16 cellular contexts compared by ENCODE assay signal in genomic region chr5:124913329-124913653, GRCh38.
DNase-seq lines count a peak whose midpoint lies in the region; TF ChIP-seq lines count a peak whose summit lies in the region.
"Had no signal": no experiment of that assay in that cellular context is flagged by ENCODE, and none has a peak within 500 bp of the region (broad histone marks: within the 10 kb centered on the region; RNA-seq: fewer than 3 reads in every experiment).

No MANE protein-coding gene starts in this region.

- no peaks in the 10 kb centered on the region for H4K20me1 ChIP-seq in BLaER1 treated with 17β-estradiol and CSF1 and Interleukin-3, amounts not matched to agents 10 nM and 100 nM

- H3K27ac Mint-ChIP-seq in mesothelial cell of epicardium = no peak overlapping the region
- H3K27ac Mint-ChIP-seq: CD8-positive, alpha-beta T cell; HFFc6 had no signal

- H3K4me3 Mint-ChIP-seq in mesothelial cell of epicardium = no peak overlapping the region
- H3K4me3 Mint-ChIP-seq: CD8-positive, alpha-beta T cell; HFFc6 had no signal

- no peaks in the 10 kb centered on the region for H3K27me3 Mint-ChIP-seq in mesothelial cell of epicardium (ENCODE audit: low read depth)

- no peak overlapping the region for H3K23ac ChIP-seq in mesenchymal stem cell (ENCODE audit: low read length in 2 of 2)

- H3K4me2 ChIP-seq in BLaER1 treated with 17β-estradiol and CSF1 and Interleukin-3, amounts not matched to agents 10 nM and 100 nM = peak overlapping the region; percentile 71 to 90 (median 84)
- no peak overlapping the region for H3K4me2 ChIP-seq in mesenchymal stem cell (ENCODE audit: low read length, poor library complexity, severe bottlenecking)

- TF ChIP-seq CTCF in RWPE1 (conservative IDR thresholded peaks at IDR 0.05; ENCODE audit: low read depth) (no peak), brain microvascular endothelial cell (IDR thresholded peaks at IDR 0.05; ENCODE audit: low read depth, low read length, missing control alignments) (no peak), mesothelial cell of epicardium (IDR thresholded peaks at IDR 0.05; ENCODE audit: unreplicated experiment) (no peak)

- H2BK12ac ChIP-seq in mesenchymal stem cell (ENCODE audit: low read length in 2 of 2) = no peak overlapping the region

- H3K14ac ChIP-seq in mesenchymal stem cell (ENCODE audit: low read length in 2 of 2) = no peak overlapping the region

- no peaks in the 10 kb centered on the region for H3K79me1 ChIP-seq in mesenchymal stem cell (replicated peaks; ENCODE audit: low read length, poor library complexity, severe bottlenecking)

- in situ Hi-C loops in brain microvascular endothelial cell (cut with HindIII; ENCODE audit: low pct_ligation_motif_present, low sequenced_read_pairs) = no loop called here

- peaks cover 6% of the 10 kb centered on the region for H3K9me3 Mint-ChIP-seq in mesothelial cell of epicardium
- H3K9me3 Mint-ChIP-seq: CD8-positive, alpha-beta T cell; HFFc6 had no signal

- H2AFZ ChIP-seq in mesenchymal stem cell (ENCODE audit: low read depth, low read length) = no peak overlapping the region

- no peak overlapping the region for H2BK15ac ChIP-seq in mesenchymal stem cell (ENCODE audit: low read depth, poor library complexity, severe bottlenecking)

- H4K91ac ChIP-seq in mesenchymal stem cell (ENCODE audit: low read length) = no peak overlapping the region

- H3K27ac ChIP-seq in BLaER1 treated with 17β-estradiol and CSF1 and Interleukin-3, amounts not matched to agents 10 nM and 100 nM = peak overlapping the region in 10 of 11 experiments; percentile 15 to 73 (median 68); a peak in 17 of 22 replicates
- H3K27ac ChIP-seq in RWPE1 (0 out of 2 replicates have a peak overlapping the region, but pooled peaks have one; percentile 1), mesenchymal stem cell (ENCODE audit: low read length, poor library complexity, severe bottlenecking) (no peak overlapping the region), skeletal muscle tissue (ENCODE audit: low read depth, low read length) (peak overlapping the region; percentile 41), brain microvascular endothelial cell (no peak overlapping the region)
- H3K27ac ChIP-seq: C4-2B had no signal

- no peak overlapping the region for H2BK5ac ChIP-seq in mesenchymal stem cell (ENCODE audit: low read depth, low read length, poor library complexity, severe bottlenecking)

- peak overlapping the region in 8 of 11 experiments; percentile 2 to 62 (median 44); a peak in 11 of 22 replicates for H3K9ac ChIP-seq in BLaER1 treated with 17β-estradiol and CSF1 and Interleukin-3, amounts not matched to agents 10 nM and 100 nM
- H3K9ac ChIP-seq in mesenchymal stem cell (ENCODE audit: low read length) (no peak overlapping the region), skeletal muscle tissue (ENCODE audit: low read depth in 1 of 3, low read length in 3 of 3) (no peak overlapping the region)

- POLR2A ChIA-PET in RWPE1 (lab: Yijun Ruan, JAX; ENCODE audit: low non-redundant PET) = no interaction called here

- no peak overlapping the region for H4K8ac ChIP-seq in mesenchymal stem cell (ENCODE audit: low read length)

- peaks cover 10 to 81% (median 47%) of the 10 kb centered on the region in 11 experiments; a peak in 20 of 22 replicates for H3K9me3 ChIP-seq in BLaER1 treated with 17β-estradiol and CSF1 and Interleukin-3, amounts not matched to agents 10 nM and 100 nM (replicated peaks in 1 of 11)
- H3K9me3 ChIP-seq in mesenchymal stem cell (ENCODE audit: control insufficient read depth, low read length) (no peaks in the 10 kb centered on the region), skeletal muscle tissue (ENCODE audit: control insufficient read depth in 3 of 3, low read length in 3 of 3) (no peaks in the 10 kb centered on the region)

- H3K4me3 ChIP-seq in BLaER1 treated with 17β-estradiol and CSF1 and Interleukin-3, amounts not matched to agents 10 nM and 100 nM = peak overlapping the region in 8 of 10 experiments; percentile 20 to 45 (median 33); a peak in 8 of 20 replicates
- H3K4me3 ChIP-seq in mesenchymal stem cell (ENCODE audit: insufficient read depth in 1 of 2, low read depth in 1 of 2, low read length in 2 of 2) (no peak overlapping the region), skeletal muscle tissue (ENCODE audit: low read length in 3 of 3) (no peak overlapping the region), brain microvascular endothelial cell (ENCODE audit: low read depth, low read length) (no peak overlapping the region)

- CTCF ChIA-PET in RWPE1 (lab: Yijun Ruan, JAX) = no interaction called here

- 92% methylated on average over 2 of the region's 2 CpGs for WGBS in mesenchymal stem cell

- DNase-seq in RWPE1 (ENCODE audit: low spot score) (no peak), mesenchymal stem cell (no peak), brain microvascular endothelial cell (no peak), NCI-H1105 treated with DMSO at 0.1 percent for 48 hours (lab: John Stamatoyannopoulos, UW) (no peak), mesothelial cell of epicardium (ENCODE audit: low spot score in 2 of 2, unreplicated experiment in 2 of 2) (no peak)
- DNase-seq: ACHN; CD8-positive, alpha-beta T cell; COR-L47; DMS153; DMS79 treated with DMSO at 0.1 percent for 48 hours; EL; HCEC 1CT; HFFc6 had no signal

- no peak overlapping the region for H2BK120ac ChIP-seq in mesenchymal stem cell (ENCODE audit: low read depth, low read length)

- H3K4me1 ChIP-seq in BLaER1 treated with 17β-estradiol and CSF1 and Interleukin-3, amounts not matched to agents 10 nM and 100 nM = peaks cover 42 to 95% (median 67%) of the 10 kb centered on the region in 10 experiments
- H3K4me1 ChIP-seq in mesenchymal stem cell (ENCODE audit: control insufficient read depth, insufficient read depth, low read depth, low read length) (peaks cover 1% of the 10 kb centered on the region), skeletal muscle tissue (ENCODE audit: control insufficient read depth in 3 of 3, insufficient read depth in 3 of 3, low read length in 3 of 3) (peaks cover 11 to 25% (median 17%) of the 10 kb centered on the region in 3 donors)

- peak overlapping the region; percentile 14 to 48 for H3K18ac ChIP-seq in mesenchymal stem cell (ENCODE audit: low read depth in 1 of 2, low read length in 2 of 2)

- H3K4ac ChIP-seq in mesenchymal stem cell (ENCODE audit: low read depth in 1 of 2, low read length in 2 of 2) = no peak overlapping the region

- H2AK5ac ChIP-seq in mesenchymal stem cell (ENCODE audit: low read length, severe bottlenecking) = no peak overlapping the region

- H3K4me1 Mint-ChIP-seq in mesothelial cell of epicardium = peaks cover 35% of the 10 kb centered on the region

- peaks cover 0 to 14% (median 0%) of the 10 kb centered on the region in 11 experiments; a peak in 2 of 22 replicates for H3K36me3 ChIP-seq in BLaER1 treated with 17β-estradiol and CSF1 and Interleukin-3, amounts not matched to agents 10 nM and 100 nM
- H3K36me3 ChIP-seq in mesenchymal stem cell (ENCODE audit: control insufficient read depth in 1 of 2, insufficient read depth in 2 of 2, low read depth in 1 of 2, low read length in 2 of 2) (no peaks in the 10 kb centered on the region), skeletal muscle tissue (ENCODE audit: control insufficient read depth in 3 of 3, insufficient read depth in 3 of 3, low read length in 3 of 3) (no peaks in the 10 kb centered on the region), brain microvascular endothelial cell (replicated peaks) (no peaks in the 10 kb centered on the region)

- no peaks in the 10 kb centered on the region for H3K27me3 ChIP-seq in BLaER1 treated with 17β-estradiol and CSF1 and Interleukin-3, amounts not matched to agents 10 nM and 100 nM
- H3K27me3 ChIP-seq in mesenchymal stem cell (ENCODE audit: control insufficient read depth in 1 of 2, insufficient read depth in 1 of 2, low read length in 2 of 2) (no peaks in the 10 kb centered on the region), skeletal muscle tissue (ENCODE audit: control insufficient read depth in 3 of 3, insufficient read depth in 3 of 3, low read length in 3 of 3) (no peaks in the 10 kb centered on the region), brain microvascular endothelial cell (replicated peaks) (no peaks in the 10 kb centered on the region)

- H3K36me3 Mint-ChIP-seq in mesothelial cell of epicardium = no peaks in the 10 kb centered on the region
- H3K36me3 Mint-ChIP-seq: CD8-positive, alpha-beta T cell had no signal

Comparison
In these comparisons a context has a peak if more than half of its experiments do, and no peak if none do; other contexts are left out.
1. H3K27ac ChIP-seq: peak in BLaER1 treated with 17β-estradiol and CSF1 and Interleukin-3, amounts not matched to agents 10 nM and 100 nM (10 of 11), RWPE1 (single experiment) and skeletal muscle tissue (single experiment); none in mesenchymal stem cell (single experiment) and brain microvascular endothelial cell (single experiment).
2. H3K4me3 ChIP-seq: peak in BLaER1 treated with 17β-estradiol and CSF1 and Interleukin-3, amounts not matched to agents 10 nM and 100 nM (8 of 10); none in mesenchymal stem cell (0 of 2), skeletal muscle tissue (0 of 3) and brain microvascular endothelial cell (single experiment).
3. H3K9ac ChIP-seq: peak in BLaER1 treated with 17β-estradiol and CSF1 and Interleukin-3, amounts not matched to agents 10 nM and 100 nM (8 of 11); none in mesenchymal stem cell (single experiment) and skeletal muscle tissue (0 of 3).